ENCODE assay signal across 20 cellular contexts in genomic region chr1:109011335-109011734, GRCh38. TPM values are rescaled to one million over a fixed set of nuclear protein-coding genes. Genes with fewer than 3 reads are reported as not detected.
A peak's percentile ranks its signal among the peaks of the same experiment; 100 is the strongest.
DNase-seq lines count a peak whose midpoint lies in the region; ATAC-seq and TF ChIP-seq lines count a peak whose summit lies in the region.
"Had no signal": no experiment of that assay in that cellular context is flagged by ENCODE, and none has a peak within 500 bp of the region (broad histone marks: within the 10 kb centered on the region; RNA-seq: fewer than 3 reads in every experiment).

No MANE protein-coding gene starts in this region.

- H3K9me3 ChIP-seq in mucosa of descending colon, result no peaks in the 10 kb centered on the region
- H3K9me3 ChIP-seq: BLaER1, Caco-2, Peyer's patch, SJSA1 had no signal

- no peak overlapping the region for H3K4me3 ChIP-seq in mucosa of descending colon
- H3K4me3 ChIP-seq: BLaER1, Peyer's patch, SJSA1 had no signal

- in situ Hi-C loops in SK-MEL-5 (cut with HindIII; ENCODE audit: low pct_unique_long_range_greater_than_20kb, low sequenced_read_pairs), result no loop called here

- TF ChIP-seq CTCF in mucosa of descending colon (IDR thresholded peaks at IDR 0.05), result no peak

- no peaks in the 10 kb centered on the region for H3K36me3 ChIP-seq in mucosa of descending colon (ENCODE audit: low read depth)

- intact Hi-C loops in mucosa of descending colon (cut with DNase I, micrococcal nuclease), result no loop called here

- H3K27ac ChIP-seq in caudate nucleus (ENCODE audit: low read depth, low read length) (peak overlapping the region; percentile 0), temporal lobe (ENCODE audit: low read depth, low read length) (peak overlapping the region; percentile 57)
- H3K27ac ChIP-seq: BLaER1, Peyer's patch, SJSA1 had no signal

- ATAC-seq in mucosa of descending colon, result no peak
- ATAC-seq: Right ventricle myocardium inferior had no signal

- peak; percentile 78 for DNase-seq in SK-MEL-5 (ENCODE audit: low read depth, low spot score)
- no peak for DNase-seq in caudate nucleus (lab: John Stamatoyannopoulos, UW)
- DNase-seq in left kidney (ENCODE audit: low read depth, low spot score), result peak; percentile 5
- DNase-seq in GM19238 (ENCODE audit: insufficient read length, low spot score), result no peak
- no peak for DNase-seq in mucosa of descending colon
- DNase-seq in HUDEP-2 (lab: John Stamatoyannopoulos, UW; ENCODE audit: unreplicated experiment in 76 of 76), result no peak
- DNase-seq: CD4-positive, alpha-beta T cell; DMS 273 treated with DMSO at 0.1 percent for 48 hours; Karpas-422; NCI-H1694 treated with DMSO at 0.1 percent for 48 hours; NCI-H2081 treated with DMSO at 0.1 percent for 48 hours; NCI-H2171 treated with DMSO at 0.1 percent for 48 hours; NCI-H524 treated with DMSO at 0.1 percent for 48 hours; NCI-H82; Peyer's patch had no signal

- H3K4me1 ChIP-seq in mucosa of descending colon (ENCODE audit: low read depth), result no peaks in the 10 kb centered on the region
- H3K4me1 ChIP-seq: BLaER1, Caco-2, Peyer's patch, SJSA1 had no signal

RNA-seq across cellular contexts. Expression of gene WDR47, which starts 30.6 kb away (rescaled TPM):
- total RNA-seq in SK-MEL-5 (2014; rRNA removed; shearing (Covaris generic)), result 6.2 and 7.9 TPM in 2 replicates
- 4.2 and 5.9 TPM in 2 replicates for polyA plus RNA-seq in SK-MEL-5 (2015; cell fraction: cytosol; rRNA removed)
- polyA plus RNA-seq in SK-MEL-5 (2015; cell fraction: nucleus; rRNA removed), result 7.3 and 10.0 TPM in 2 replicates
- 211 TPM for total RNA-seq in temporal lobe
- total RNA-seq in mucosa of descending colon, result 10 to 100 TPM in 1 of 3 donors, 1 to 10 TPM in 2; 6.5 to 25.4 (median 7.5) TPM

RNA-seq across cellular contexts. Expression of gene CLCC1, which starts 48.1 kb away (rescaled TPM):
- total RNA-seq in SK-MEL-5 (2014; rRNA removed; shearing (Covaris generic)), result 20.1 and 25.1 TPM in 2 replicates
- 16.8 and 16.9 TPM in 2 replicates for polyA plus RNA-seq in SK-MEL-5 (2015; cell fraction: cytosol; rRNA removed)
- 24.1 and 27.6 TPM in 2 replicates for polyA plus RNA-seq in SK-MEL-5 (2015; cell fraction: nucleus; rRNA removed)
- 26.1 TPM for total RNA-seq in temporal lobe
- 10 to 100 TPM; 19.9 to 32.1 (median 21.3) TPM for total RNA-seq in mucosa of descending colon

Comparison
In these comparisons a context has a peak if more than half of its experiments do, and no peak if none do; other contexts are left out.
1. DNase-seq: peak in SK-MEL-5 (single experiment) and left kidney (single experiment); none in caudate nucleus (0 of 61), GM19238 (single experiment), mucosa of descending colon (0 of 3) and HUDEP-2 (0 of 76).